In the genomic region with DNA sequence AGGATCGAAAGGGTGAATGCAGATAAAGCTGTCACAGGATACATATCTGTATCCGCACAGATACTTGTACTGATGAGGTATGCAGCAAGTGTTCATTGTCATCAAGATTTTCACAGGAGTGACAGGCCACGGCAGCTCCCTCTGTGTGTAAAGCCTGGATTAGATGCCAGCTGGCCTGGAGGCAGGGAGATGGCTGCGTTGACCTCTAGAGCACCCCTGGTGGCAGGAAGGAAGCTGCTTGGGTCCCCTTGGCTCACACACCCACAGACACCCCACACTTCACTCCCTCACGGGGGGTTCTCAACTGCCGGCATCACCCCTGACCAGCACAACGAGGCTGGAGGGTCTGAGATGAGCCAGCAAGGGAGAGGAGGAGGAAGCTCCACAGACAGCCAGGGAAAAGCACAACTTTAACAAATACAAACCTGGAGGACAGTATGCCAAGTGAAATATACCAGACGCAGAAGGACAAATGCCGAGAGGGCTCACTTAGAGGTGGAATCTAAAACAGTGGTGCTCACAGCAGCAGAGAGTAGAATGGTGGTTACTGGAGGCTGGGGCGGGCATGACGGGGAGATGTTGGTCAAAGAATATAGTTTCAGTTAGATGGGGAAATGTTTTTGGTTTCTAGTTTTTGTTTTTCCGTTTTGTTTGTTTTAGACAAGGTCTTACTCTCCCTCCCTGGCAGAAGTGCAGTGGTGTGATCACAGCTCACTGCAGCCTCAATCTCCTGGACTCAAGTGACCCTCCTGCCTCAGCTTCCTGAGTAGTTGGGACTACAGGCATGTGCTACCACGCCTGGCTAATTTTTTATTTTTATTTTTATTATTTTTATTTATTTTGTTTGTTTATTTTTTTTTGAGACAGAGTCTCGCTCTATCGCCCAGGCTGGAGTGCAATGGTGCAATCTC, we compare ENCODE assay signal across 1 cellular context.
TF ChIP-seq lines count a peak whose summit lies in the region.

No MANE protein-coding gene starts in this region.

TF ChIP-seq in GM12878, 131 proteins besides CTCF, POLR2A, EP300 and RAD21:
- no peak for TF ChIP-seq POLR2AphosphoS2 (IDR thresholded peaks at IDR 0.05; ENCODE audit: low read depth, low read length)
- no peak for TF ChIP-seq NR2C1 (IDR thresholded peaks at IDR 0.05)
- TF ChIP-seq ETV6 (conservative IDR thresholded peaks at IDR 0.05 in 1 of 2, IDR thresholded peaks at IDR 0.05 in 1 of 2; ENCODE audit: borderline replicate concordance in 1 of 2, low read depth in 1 of 2): no peak
- no peak for TF ChIP-seq LARP7 (IDR thresholded peaks at IDR 0.05)
- TF ChIP-seq SMC3 (IDR thresholded peaks at IDR 0.05; ENCODE audit: borderline replicate concordance, low read length): no peak
- TF ChIP-seq MYC (IDR thresholded peaks at IDR 0.05; ENCODE audit: insufficient read depth, insufficient read length, insufficient replicate concordance, low read length, severe bottlenecking): no peak
- TF ChIP-seq ZZZ3 (IDR thresholded peaks at IDR 0.05; ENCODE audit: control insufficient read depth, insufficient read length, low read depth): no peak
- TF ChIP-seq ZSCAN29 (IDR thresholded peaks at IDR 0.05): no peak
- no peak for TF ChIP-seq CREB1 (IDR thresholded peaks at IDR 0.05; ENCODE audit: low read depth)
- TF ChIP-seq GABPA (IDR thresholded peaks at IDR 0.05; ENCODE audit: low read depth): no peak
